Comparison of ENCODE assay signal across 2 cellular contexts in genomic region chr9:23341346-23341745, GRCh38.
TF ChIP-seq lines count a peak whose summit lies in the region.

No MANE protein-coding gene starts in this region.

TF ChIP-seq in liver, 16 proteins besides CTCF, POLR2A, EP300 and RAD21:
- TF ChIP-seq ZBTB33 (IDR thresholded peaks at IDR 0.05) (no peak), REST (IDR thresholded peaks at IDR 0.05) (no peak), GABPA (IDR thresholded peaks at IDR 0.05 in 1 of 2, conservative IDR thresholded peaks at IDR 0.05 in 1 of 2) (no peak), FOXA2 (IDR thresholded peaks at IDR 0.05) (no peak), NR2F2 (IDR thresholded peaks at IDR 0.05) (no peak), HNF4A (conservative IDR thresholded peaks at IDR 0.05) (no peak), YY1 (IDR thresholded peaks at IDR 0.05) (no peak), HNF4G (IDR thresholded peaks at IDR 0.05) (no peak), JUND (IDR thresholded peaks at IDR 0.05) (no peak), ATF3 (IDR thresholded peaks at IDR 0.05) (no peak)

TF ChIP-seq in HepG2, 621 proteins besides CTCF, POLR2A, EP300 and RAD21 (continued from another document):
- TF ChIP-seq ZNF512B (CRISPR knock-in tag; IDR thresholded peaks at IDR 0.05; ENCODE audit: borderline replicate concordance) (no peak), ZNF790 (CRISPR knock-in tag; IDR thresholded peaks at IDR 0.05; ENCODE audit: borderline replicate concordance) (no peak)
